In genomic region chr5:83124593-83124992, GRCh38 we compare ENCODE assay signal across 1 cellular context.
TF ChIP-seq lines count a peak whose summit lies in the region.

No MANE protein-coding gene starts in this region.

TF ChIP-seq in HepG2, 621 proteins besides CTCF, POLR2A, EP300 and RAD21 (continued from another document and continues in another):
- TF ChIP-seq THRA (CRISPR knock-in tag; IDR thresholded peaks at IDR 0.05; ENCODE audit: borderline replicate concordance) (peak; percentile 80; the same call in 1 of the 2 replicates), IRF2 (CRISPR knock-in tag; IDR thresholded peaks at IDR 0.05) (peak; percentile 63; the same call in 1 of the 2 replicates), TFE3 (CRISPR knock-in tag; IDR thresholded peaks at IDR 0.05) (peak; percentile 34; the same call in 1 of the 2 replicates), NFYC (CRISPR knock-in tag; IDR thresholded peaks at IDR 0.05) (no peak), HNF4A (CRISPR knock-in tag; IDR thresholded peaks at IDR 0.05) (peak; percentile 78), TRIM24 (CRISPR knock-in tag; IDR thresholded peaks at IDR 0.05) (peak; percentile 64; the same call in 1 of the 2 replicates), ZNF512B (CRISPR knock-in tag; IDR thresholded peaks at IDR 0.05; ENCODE audit: borderline replicate concordance) (no peak), ISL2 (CRISPR knock-in tag; IDR thresholded peaks at IDR 0.05) (peak; percentile 95), ZFP62 (CRISPR knock-in tag; IDR thresholded peaks at IDR 0.05) (no peak), ZMYM4 (CRISPR knock-in tag; IDR thresholded peaks at IDR 0.05) (peak; percentile 78; the same call in 1 of the 2 replicates), YEATS2 (CRISPR knock-in tag; IDR thresholded peaks at IDR 0.05; ENCODE audit: borderline replicate concordance) (peak; percentile 52; the same call in 1 of the 2 replicates), MEIS1 (CRISPR knock-in tag; IDR thresholded peaks at IDR 0.05; ENCODE audit: borderline replicate concordance) (0 out of 2 replicates have a peak, but pooled peaks have one; percentile 29), ETV5 (CRISPR knock-in tag; IDR thresholded peaks at IDR 0.05; ENCODE audit: borderline replicate concordance) (peak; percentile 34; the same call in 1 of the 2 replicates), SNAPC2 (CRISPR knock-in tag; IDR thresholded peaks at IDR 0.05) (peak; percentile 37; the same call in 1 of the 2 replicates), CREB1 (IDR thresholded peaks at IDR 0.05) (no peak), CREB1 (CRISPR knock-in tag; IDR thresholded peaks at IDR 0.05) (peak; percentile 80), NKX3-1 (CRISPR knock-in tag; IDR thresholded peaks at IDR 0.05) (peak; percentile 83; the same call in 1 of the 2 replicates), CCAR2 (optimal IDR thresholded peaks at IDR 0.05; ENCODE audit: low read depth, low read length) (no peak), ZNF556 (CRISPR knock-in tag; IDR thresholded peaks at IDR 0.05; ENCODE audit: borderline replicate concordance) (peak; percentile 38; the same call in 1 of the 2 replicates), SOX13 (IDR thresholded peaks at IDR 0.05) (peak; percentile 96), SOX13 (CRISPR knock-in tag; conservative IDR thresholded peaks at IDR 0.05 in 1 of 2, IDR thresholded peaks at IDR 0.05 in 1 of 2) (peak in 1 of 2 experiments; percentile 100; a peak in 2 of 4 replicates), SRSF9 (IDR thresholded peaks at IDR 0.05; ENCODE audit: borderline replicate concordance, insufficient read depth, low read depth, low read length, poor library complexity, severe bottlenecking) (no peak), JUND (CRISPR knock-in tag; IDR thresholded peaks at IDR 0.05) (0 out of 2 replicates have a peak, but pooled peaks have one; percentile 25), KAT8 (CRISPR knock-in tag; IDR thresholded peaks at IDR 0.05) (peak; percentile 70; the same call in 1 of the 2 replicates), SATB2 (CRISPR knock-in tag; IDR thresholded peaks at IDR 0.05) (peak; percentile 66; the same call in 1 of the 2 replicates), SMARCC2 (IDR thresholded peaks at IDR 0.05) (peak; percentile 92), AHDC1 (CRISPR knock-in tag; IDR thresholded peaks at IDR 0.05; ENCODE audit: borderline replicate concordance) (peak; percentile 99), POGZ (CRISPR knock-in tag; IDR thresholded peaks at IDR 0.05) (peak; percentile 69; the same call in 1 of the 2 replicates), RARA (CRISPR knock-in tag; IDR thresholded peaks at IDR 0.05) (peak; percentile 95), NR2F6 (IDR thresholded peaks at IDR 0.05) (peak; percentile 99), NR2F6 (CRISPR knock-in tag; IDR thresholded peaks at IDR 0.05) (peak; percentile 98), ZNF772 (CRISPR knock-in tag; IDR thresholded peaks at IDR 0.05) (peak; percentile 47; the same call in 1 of the 2 replicates), ATF7 (IDR thresholded peaks at IDR 0.05) (0 out of 2 replicates have a peak, but pooled peaks have one; percentile 4), ATF7 (CRISPR knock-in tag; IDR thresholded peaks at IDR 0.05) (no peak), ZSCAN25 (CRISPR knock-in tag; IDR thresholded peaks at IDR 0.05) (no peak), TFAP4 (IDR thresholded peaks at IDR 0.05; ENCODE audit: borderline replicate concordance, low read depth) (0 out of 2 replicates have a peak, but pooled peaks have one; percentile 46), ZNF317 (CRISPR knock-in tag; IDR thresholded peaks at IDR 0.05) (0 out of 2 replicates have a peak, but pooled peaks have one; percentile 32), SOX6 (IDR thresholded peaks at IDR 0.05) (no peak), SOX6 (CRISPR knock-in tag; IDR thresholded peaks at IDR 0.05) (peak; percentile 100), ZNF362 (CRISPR knock-in tag; IDR thresholded peaks at IDR 0.05; ENCODE audit: borderline replicate concordance) (no peak), NFIC (IDR thresholded peaks at IDR 0.05; ENCODE audit: low read length) (peak; percentile 96), CCDC6 (CRISPR knock-in tag; IDR thresholded peaks at IDR 0.05) (0 out of 2 replicates have a peak, but pooled peaks have one; percentile 54), BCLAF1 (IDR thresholded peaks at IDR 0.05) (no peak), ATF2 (CRISPR knock-in tag; IDR thresholded peaks at IDR 0.05) (peak; percentile 83; the same call in 1 of the 2 replicates)
